In genomic region chr3:137867611-137868010, GRCh38 we compare ENCODE assay signal across 7 cellular contexts.
"Had no signal": no experiment of that assay in that cellular context is flagged by ENCODE, and none has a peak within 500 bp of the region (broad histone marks: within the 10 kb centered on the region; RNA-seq: fewer than 3 reads in every experiment).

No MANE protein-coding gene starts in this region.

- H3K4me3 Mint-ChIP-seq: IgD-negative memory B cell had no signal

- ATAC-seq: HepG2, K562 had no signal

- H3K4me3 ChIP-seq: K562 had no signal

- H3K27ac ChIP-seq: HL-60 had no signal

- H3K4me1 Mint-ChIP-seq: IgD-negative memory B cell had no signal

- DNase-seq: IMR-90, KBM-7, KG1 had no signal

- H3K36me3 Mint-ChIP-seq: IgD-negative memory B cell had no signal

- H3K27ac Mint-ChIP-seq: IgD-negative memory B cell had no signal
